1 cellular context compared by ENCODE assay signal in the genomic region with DNA sequence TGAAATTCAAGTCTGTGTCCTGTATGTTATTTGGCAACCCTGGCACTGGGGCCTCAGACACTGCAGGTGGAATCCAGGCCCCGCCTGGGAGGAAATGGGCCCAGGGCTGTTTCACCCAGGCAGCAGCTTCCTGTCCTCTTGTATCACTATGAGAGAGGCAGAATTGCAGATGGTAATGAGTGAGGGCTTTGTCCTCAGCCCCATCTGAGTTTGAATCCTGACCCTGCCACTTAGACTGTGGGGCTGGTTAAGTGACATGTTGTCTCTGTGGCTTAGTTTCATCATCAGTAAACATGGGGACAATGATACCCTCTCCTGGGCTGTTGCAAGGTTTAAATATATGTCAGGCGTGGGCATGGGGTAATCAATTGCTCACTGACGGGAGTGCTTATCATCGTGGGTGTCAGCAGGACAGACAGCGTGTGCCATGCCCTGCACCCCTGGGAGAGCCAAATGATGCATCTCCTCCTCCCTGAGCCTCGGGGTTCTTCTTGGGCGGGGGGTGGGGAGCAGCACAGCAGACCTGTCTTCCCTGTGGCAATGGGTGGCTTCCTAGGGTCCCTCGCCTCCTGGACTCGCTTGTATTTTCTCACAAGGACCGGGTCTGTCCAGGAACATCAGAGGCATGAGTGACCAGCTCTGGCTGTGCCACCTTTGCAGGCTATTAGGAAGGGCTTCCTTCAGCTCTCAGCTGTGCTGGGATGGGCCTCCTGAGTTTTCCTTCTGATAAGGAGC.
TF ChIP-seq lines count a peak whose summit lies in the region.

No MANE protein-coding gene starts in this region.

TF ChIP-seq in HepG2, 621 proteins besides CTCF, POLR2A, EP300 and RAD21 (continued from another document and continues in another):
- TF ChIP-seq, protein P1, sequence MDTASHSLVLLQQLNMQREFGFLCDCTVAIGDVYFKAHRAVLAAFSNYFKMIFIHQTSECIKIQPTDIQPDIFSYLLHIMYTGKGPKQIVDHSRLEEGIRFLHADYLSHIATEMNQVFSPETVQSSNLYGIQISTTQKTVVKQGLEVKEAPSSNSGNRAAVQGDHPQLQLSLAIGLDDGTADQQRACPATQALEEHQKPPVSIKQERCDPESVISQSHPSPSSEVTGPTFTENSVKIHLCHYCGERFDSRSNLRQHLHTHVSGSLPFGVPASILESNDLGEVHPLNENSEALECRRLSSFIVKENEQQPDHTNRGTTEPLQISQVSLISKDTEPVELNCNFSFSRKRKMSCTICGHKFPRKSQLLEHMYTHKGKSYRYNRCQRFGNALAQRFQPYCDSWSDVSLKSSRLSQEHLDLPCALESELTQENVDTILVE (CRISPR knock-in tag; IDR thresholded peaks at IDR 0.05) = peak; percentile 57; the same call in 1 of the 2 replicates
- TF ChIP-seq ZNF75D (CRISPR knock-in tag; IDR thresholded peaks at IDR 0.05; ENCODE audit: borderline replicate concordance) (no peak), MYNN (CRISPR knock-in tag; IDR thresholded peaks at IDR 0.05; ENCODE audit: low read depth) (no peak), YEATS2 (CRISPR knock-in tag; IDR thresholded peaks at IDR 0.05; ENCODE audit: borderline replicate concordance) (no peak), ZFP62 (CRISPR knock-in tag; IDR thresholded peaks at IDR 0.05) (no peak), ZNF782 (CRISPR knock-in tag; IDR thresholded peaks at IDR 0.05; ENCODE audit: borderline replicate concordance) (no peak), ATRX (CRISPR knock-in tag; IDR thresholded peaks at IDR 0.05; ENCODE audit: borderline replicate concordance) (no peak), POLR2G (IDR thresholded peaks at IDR 0.05; ENCODE audit: low read depth, low read length) (no peak), ZNF720 (CRISPR knock-in tag; IDR thresholded peaks at IDR 0.05) (no peak), ZNF253 (CRISPR knock-in tag; IDR thresholded peaks at IDR 0.05; ENCODE audit: borderline replicate concordance) (no peak), ZNF282 (IDR thresholded peaks at IDR 0.05; ENCODE audit: partially characterized antibody) (no peak), RARA (CRISPR knock-in tag; IDR thresholded peaks at IDR 0.05) (peak; percentile 67; the same call in 1 of the 2 replicates), ZNF3 (CRISPR knock-in tag; IDR thresholded peaks at IDR 0.05) (peak; percentile 50; the same call in 1 of the 2 replicates), MTF1 (CRISPR knock-in tag; IDR thresholded peaks at IDR 0.05) (no peak), DPF2 (CRISPR knock-in tag; IDR thresholded peaks at IDR 0.05; ENCODE audit: borderline replicate concordance, low read depth) (peak; percentile 72; the same call in 1 of the 2 replicates), FOSL1 (CRISPR knock-in tag; IDR thresholded peaks at IDR 0.05; ENCODE audit: borderline replicate concordance) (no peak), ZNF878 (CRISPR knock-in tag; IDR thresholded peaks at IDR 0.05) (0 out of 2 replicates have a peak, but pooled peaks have one; percentile 14), GATAD1 (CRISPR knock-in tag; IDR thresholded peaks at IDR 0.05) (no peak), SIX1 (CRISPR knock-in tag; IDR thresholded peaks at IDR 0.05; ENCODE audit: borderline replicate concordance) (peak; percentile 74), MXI1 (IDR thresholded peaks at IDR 0.05; ENCODE audit: borderline replicate concordance, low read depth, low read length) (peak; percentile 51; the same call in 1 of the 3 replicates), NFIB (CRISPR knock-in tag; IDR thresholded peaks at IDR 0.05; ENCODE audit: borderline replicate concordance) (no peak), ZKSCAN5 (CRISPR knock-in tag; IDR thresholded peaks at IDR 0.05) (no peak), EEA1 (CRISPR knock-in tag; IDR thresholded peaks at IDR 0.05; ENCODE audit: borderline replicate concordance) (no peak)
- TF ChIP-seq, protein P2, sequence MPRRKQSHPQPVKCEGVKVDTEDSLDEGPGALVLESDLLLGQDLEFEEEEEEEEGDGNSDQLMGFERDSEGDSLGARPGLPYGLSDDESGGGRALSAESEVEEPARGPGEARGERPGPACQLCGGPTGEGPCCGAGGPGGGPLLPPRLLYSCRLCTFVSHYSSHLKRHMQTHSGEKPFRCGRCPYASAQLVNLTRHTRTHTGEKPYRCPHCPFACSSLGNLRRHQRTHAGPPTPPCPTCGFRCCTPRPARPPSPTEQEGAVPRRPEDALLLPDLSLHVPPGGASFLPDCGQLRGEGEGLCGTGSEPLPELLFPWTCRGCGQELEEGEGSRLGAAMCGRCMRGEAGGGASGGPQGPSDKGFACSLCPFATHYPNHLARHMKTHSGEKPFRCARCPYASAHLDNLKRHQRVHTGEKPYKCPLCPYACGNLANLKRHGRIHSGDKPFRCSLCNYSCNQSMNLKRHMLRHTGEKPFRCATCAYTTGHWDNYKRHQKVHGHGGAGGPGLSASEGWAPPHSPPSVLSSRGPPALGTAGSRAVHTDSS (CRISPR knock-in tag; conservative IDR thresholded peaks at IDR 0.05) = no peak
- TF ChIP-seq, protein P3, sequence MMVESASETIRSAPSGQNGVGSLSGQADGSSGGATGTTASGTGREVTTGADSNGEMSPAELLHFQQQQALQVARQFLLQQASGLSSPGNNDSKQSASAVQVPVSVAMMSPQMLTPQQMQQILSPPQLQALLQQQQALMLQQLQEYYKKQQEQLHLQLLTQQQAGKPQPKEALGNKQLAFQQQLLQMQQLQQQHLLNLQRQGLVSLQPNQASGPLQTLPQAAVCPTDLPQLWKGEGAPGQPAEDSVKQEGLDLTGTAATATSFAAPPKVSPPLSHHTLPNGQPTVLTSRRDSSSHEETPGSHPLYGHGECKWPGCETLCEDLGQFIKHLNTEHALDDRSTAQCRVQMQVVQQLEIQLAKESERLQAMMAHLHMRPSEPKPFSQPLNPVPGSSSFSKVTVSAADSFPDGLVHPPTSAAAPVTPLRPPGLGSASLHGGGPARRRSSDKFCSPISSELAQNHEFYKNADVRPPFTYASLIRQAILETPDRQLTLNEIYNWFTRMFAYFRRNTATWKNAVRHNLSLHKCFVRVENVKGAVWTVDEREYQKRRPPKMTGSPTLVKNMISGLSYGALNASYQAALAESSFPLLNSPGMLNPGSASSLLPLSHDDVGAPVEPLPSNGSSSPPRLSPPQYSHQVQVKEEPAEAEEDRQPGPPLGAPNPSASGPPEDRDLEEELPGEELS (CRISPR knock-in tag; IDR thresholded peaks at IDR 0.05) = peak; percentile 94
- TF ChIP-seq, protein P4, sequence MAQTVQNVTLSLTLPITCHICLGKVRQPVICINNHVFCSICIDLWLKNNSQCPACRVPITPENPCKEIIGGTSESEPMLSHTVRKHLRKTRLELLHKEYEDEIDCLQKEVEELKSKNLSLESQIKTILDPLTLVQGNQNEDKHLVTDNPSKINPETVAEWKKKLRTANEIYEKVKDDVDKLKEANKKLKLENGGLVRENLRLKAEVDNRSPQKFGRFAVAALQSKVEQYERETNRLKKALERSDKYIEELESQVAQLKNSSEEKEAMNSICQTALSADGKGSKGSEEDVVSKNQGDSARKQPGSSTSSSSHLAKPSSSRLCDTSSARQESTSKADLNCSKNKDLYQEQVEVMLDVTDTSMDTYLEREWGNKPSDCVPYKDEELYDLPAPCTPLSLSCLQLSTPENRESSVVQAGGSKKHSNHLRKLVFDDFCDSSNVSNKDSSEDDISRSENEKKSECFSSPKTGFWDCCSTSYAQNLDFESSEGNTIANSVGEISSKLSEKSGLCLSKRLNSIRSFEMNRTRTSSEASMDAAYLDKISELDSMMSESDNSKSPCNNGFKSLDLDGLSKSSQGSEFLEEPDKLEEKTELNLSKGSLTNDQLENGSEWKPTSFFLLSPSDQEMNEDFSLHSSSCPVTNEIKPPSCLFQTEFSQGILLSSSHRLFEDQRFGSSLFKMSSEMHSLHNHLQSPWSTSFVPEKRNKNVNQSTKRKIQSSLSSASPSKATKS (CRISPR knock-in tag; IDR thresholded peaks at IDR 0.05) = no peak
- TF ChIP-seq, protein P5, sequence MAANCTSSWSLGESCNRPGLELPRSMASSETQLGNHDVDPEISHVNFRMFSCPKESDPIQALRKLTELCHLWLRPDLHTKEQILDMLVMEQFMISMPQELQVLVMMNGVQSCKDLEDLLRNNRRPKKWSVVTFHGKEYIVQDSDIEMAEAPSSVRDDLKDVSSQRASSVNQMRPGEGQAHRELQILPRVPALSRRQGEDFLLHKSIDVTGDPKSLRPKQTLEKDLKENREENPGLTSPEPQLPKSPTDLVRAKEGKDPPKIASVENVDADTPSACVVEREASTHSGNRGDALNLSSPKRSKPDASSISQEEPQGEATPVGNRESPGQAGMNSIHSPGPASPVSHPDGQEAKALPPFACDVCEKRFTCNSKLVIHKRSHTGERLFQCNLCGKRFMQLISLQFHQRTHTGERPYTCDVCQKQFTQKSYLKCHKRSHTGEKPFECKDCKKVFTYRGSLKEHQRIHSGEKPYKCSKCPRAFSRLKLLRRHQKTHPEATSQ (CRISPR knock-in tag; IDR thresholded peaks at IDR 0.05; ENCODE audit: borderline replicate concordance) = no peak
- TF ChIP-seq, protein P6, sequence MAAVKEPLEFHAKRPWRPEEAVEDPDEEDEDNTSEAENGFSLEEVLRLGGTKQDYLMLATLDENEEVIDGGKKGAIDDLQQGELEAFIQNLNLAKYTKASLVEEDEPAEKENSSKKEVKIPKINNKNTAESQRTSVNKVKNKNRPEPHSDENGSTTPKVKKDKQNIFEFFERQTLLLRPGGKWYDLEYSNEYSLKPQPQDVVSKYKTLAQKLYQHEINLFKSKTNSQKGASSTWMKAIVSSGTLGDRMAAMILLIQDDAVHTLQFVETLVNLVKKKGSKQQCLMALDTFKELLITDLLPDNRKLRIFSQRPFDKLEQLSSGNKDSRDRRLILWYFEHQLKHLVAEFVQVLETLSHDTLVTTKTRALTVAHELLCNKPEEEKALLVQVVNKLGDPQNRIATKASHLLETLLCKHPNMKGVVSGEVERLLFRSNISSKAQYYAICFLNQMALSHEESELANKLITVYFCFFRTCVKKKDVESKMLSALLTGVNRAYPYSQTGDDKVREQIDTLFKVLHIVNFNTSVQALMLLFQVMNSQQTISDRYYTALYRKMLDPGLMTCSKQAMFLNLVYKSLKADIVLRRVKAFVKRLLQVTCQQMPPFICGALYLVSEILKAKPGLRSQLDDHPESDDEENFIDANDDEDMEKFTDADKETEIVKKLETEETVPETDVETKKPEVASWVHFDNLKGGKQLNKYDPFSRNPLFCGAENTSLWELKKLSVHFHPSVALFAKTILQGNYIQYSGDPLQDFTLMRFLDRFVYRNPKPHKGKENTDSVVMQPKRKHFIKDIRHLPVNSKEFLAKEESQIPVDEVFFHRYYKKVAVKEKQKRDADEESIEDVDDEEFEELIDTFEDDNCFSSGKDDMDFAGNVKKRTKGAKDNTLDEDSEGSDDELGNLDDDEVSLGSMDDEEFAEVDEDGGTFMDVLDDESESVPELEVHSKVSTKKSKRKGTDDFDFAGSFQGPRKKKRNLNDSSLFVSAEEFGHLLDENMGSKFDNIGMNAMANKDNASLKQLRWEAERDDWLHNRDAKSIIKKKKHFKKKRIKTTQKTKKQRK (IDR thresholded peaks at IDR 0.05; ENCODE audit: low read length) = no peak
- TF ChIP-seq, protein P7, sequence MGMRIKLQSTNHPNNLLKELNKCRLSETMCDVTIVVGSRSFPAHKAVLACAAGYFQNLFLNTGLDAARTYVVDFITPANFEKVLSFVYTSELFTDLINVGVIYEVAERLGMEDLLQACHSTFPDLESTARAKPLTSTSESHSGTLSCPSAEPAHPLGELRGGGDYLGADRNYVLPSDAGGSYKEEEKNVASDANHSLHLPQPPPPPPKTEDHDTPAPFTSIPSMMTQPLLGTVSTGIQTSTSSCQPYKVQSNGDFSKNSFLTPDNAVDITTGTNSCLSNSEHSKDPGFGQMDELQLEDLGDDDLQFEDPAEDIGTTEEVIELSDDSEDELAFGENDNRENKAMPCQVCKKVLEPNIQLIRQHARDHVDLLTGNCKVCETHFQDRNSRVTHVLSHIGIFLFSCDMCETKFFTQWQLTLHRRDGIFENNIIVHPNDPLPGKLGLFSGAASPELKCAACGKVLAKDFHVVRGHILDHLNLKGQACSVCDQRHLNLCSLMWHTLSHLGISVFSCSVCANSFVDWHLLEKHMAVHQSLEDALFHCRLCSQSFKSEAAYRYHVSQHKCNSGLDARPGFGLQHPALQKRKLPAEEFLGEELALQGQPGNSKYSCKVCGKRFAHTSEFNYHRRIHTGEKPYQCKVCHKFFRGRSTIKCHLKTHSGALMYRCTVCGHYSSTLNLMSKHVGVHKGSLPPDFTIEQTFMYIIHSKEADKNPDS (CRISPR knock-in tag; IDR thresholded peaks at IDR 0.05) = no peak
- TF ChIP-seq, protein P8, sequence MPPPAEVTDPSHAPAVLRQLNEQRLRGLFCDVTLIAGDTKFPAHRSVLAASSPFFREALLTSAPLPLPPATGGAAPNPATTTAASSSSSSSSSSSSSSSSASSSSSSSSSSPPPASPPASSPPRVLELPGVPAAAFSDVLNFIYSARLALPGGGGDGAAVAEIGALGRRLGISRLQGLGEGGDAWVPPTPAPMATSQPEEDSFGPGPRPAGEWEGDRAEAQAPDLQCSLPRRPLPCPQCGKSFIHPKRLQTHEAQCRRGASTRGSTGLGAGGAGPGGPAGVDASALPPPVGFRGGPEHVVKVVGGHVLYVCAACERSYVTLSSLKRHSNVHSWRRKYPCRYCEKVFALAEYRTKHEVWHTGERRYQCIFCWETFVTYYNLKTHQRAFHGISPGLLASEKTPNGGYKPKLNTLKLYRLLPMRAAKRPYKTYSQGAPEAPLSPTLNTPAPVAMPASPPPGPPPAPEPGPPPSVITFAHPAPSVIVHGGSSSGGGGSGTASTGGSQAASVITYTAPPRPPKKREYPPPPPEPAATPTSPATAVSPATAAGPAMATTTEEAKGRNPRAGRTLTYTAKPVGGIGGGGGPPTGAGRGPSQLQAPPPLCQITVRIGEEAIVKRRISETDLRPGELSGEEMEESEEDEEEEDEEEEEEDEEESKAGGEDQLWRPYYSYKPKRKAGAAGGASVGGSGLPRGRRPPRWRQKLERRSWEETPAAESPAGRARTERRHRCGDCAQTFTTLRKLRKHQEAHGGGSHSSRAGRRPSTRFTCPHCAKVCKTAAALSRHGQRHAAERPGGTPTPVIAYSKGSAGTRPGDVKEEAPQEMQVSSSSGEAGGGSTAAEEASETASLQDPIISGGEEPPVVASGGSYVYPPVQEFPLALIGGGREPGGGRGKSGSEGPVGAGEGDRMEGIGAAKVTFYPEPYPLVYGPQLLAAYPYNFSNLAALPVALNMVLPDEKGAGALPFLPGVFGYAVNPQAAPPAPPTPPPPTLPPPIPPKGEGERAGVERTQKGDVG (CRISPR knock-in tag; IDR thresholded peaks at IDR 0.05; ENCODE audit: borderline replicate concordance) = no peak
- TF ChIP-seq, protein P9, sequence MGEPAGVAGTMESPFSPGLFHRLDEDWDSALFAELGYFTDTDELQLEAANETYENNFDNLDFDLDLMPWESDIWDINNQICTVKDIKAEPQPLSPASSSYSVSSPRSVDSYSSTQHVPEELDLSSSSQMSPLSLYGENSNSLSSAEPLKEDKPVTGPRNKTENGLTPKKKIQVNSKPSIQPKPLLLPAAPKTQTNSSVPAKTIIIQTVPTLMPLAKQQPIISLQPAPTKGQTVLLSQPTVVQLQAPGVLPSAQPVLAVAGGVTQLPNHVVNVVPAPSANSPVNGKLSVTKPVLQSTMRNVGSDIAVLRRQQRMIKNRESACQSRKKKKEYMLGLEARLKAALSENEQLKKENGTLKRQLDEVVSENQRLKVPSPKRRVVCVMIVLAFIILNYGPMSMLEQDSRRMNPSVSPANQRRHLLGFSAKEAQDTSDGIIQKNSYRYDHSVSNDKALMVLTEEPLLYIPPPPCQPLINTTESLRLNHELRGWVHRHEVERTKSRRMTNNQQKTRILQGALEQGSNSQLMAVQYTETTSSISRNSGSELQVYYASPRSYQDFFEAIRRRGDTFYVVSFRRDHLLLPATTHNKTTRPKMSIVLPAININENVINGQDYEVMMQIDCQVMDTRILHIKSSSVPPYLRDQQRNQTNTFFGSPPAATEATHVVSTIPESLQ (CRISPR knock-in tag; conservative IDR thresholded peaks at IDR 0.05) = no peak
